2 cellular contexts compared by ENCODE assay signal in the genomic region with DNA sequence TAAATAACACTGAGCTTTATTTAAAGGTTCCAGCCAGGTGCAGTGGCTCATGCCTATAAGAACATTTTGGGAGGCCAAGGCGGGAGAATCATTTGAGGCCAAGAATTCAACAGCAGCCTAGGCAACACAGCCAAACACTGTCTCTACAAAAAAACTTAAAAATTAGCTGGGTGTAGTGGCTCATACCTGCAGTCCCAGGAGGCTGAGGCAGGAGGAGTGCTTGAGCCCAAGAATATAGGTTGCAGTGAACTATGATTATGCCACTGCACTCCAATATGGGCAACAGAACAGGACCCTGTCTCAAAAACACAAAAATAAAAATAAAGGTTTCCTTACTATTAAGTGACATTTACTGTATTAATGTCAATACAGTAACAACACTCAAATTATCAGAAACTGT.
TF ChIP-seq lines count a peak whose summit lies in the region.

No MANE protein-coding gene starts in this region.

TF ChIP-seq in A549, 52 proteins besides CTCF, POLR2A, EP300 and RAD21 (continued from another document):
- TF ChIP-seq, protein P1, sequence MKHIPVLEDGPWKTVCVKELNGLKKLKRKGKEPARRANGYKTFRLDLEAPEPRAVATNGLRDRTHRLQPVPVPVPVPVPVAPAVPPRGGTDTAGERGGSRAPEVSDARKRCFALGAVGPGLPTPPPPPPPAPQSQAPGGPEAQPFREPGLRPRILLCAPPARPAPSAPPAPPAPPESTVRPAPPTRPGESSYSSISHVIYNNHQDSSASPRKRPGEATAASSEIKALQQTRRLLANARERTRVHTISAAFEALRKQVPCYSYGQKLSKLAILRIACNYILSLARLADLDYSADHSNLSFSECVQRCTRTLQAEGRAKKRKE (CRISPR knock-in tag; IDR thresholded peaks at IDR 0.05; ENCODE audit: low read depth) = no peak
- TF ChIP-seq ZSCAN20 (CRISPR knock-in tag; IDR thresholded peaks at IDR 0.05) = no peak
- TF ChIP-seq, protein P2, sequence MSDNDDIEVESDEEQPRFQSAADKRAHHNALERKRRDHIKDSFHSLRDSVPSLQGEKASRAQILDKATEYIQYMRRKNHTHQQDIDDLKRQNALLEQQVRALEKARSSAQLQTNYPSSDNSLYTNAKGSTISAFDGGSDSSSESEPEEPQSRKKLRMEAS (IDR thresholded peaks at IDR 0.05) = no peak
- no peak for TF ChIP-seq NPAS2 (CRISPR knock-in tag; IDR thresholded peaks at IDR 0.05; ENCODE audit: borderline replicate concordance)
- TF ChIP-seq CEBPB (IDR thresholded peaks at IDR 0.05) = no peak
- TF ChIP-seq ZC3H11A (IDR thresholded peaks at IDR 0.05) = no peak
- no peak for TF ChIP-seq RCOR1 (IDR thresholded peaks at IDR 0.05; ENCODE audit: low read depth, low read length)
- no peak for TF ChIP-seq NFE2L2 (conservative IDR thresholded peaks at IDR 0.05; ENCODE audit: low read length)
- TF ChIP-seq RARB (CRISPR knock-in tag; IDR thresholded peaks at IDR 0.05) = no peak

TF ChIP-seq in SK-N-SH treated with all-trans-retinoic acid at 6 μM for 48 hours, 23 proteins besides CTCF, POLR2A, EP300 and RAD21 (continued from another document):
- TF ChIP-seq, protein P3, sequence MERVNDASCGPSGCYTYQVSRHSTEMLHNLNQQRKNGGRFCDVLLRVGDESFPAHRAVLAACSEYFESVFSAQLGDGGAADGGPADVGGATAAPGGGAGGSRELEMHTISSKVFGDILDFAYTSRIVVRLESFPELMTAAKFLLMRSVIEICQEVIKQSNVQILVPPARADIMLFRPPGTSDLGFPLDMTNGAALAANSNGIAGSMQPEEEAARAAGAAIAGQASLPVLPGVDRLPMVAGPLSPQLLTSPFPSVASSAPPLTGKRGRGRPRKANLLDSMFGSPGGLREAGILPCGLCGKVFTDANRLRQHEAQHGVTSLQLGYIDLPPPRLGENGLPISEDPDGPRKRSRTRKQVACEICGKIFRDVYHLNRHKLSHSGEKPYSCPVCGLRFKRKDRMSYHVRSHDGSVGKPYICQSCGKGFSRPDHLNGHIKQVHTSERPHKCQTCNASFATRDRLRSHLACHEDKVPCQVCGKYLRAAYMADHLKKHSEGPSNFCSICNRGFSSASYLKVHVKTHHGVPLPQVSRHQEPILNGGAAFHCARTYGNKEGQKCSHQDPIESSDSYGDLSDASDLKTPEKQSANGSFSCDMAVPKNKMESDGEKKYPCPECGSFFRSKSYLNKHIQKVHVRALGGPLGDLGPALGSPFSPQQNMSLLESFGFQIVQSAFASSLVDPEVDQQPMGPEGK (CRISPR knock-in tag; IDR thresholded peaks at IDR 0.05; ENCODE audit: borderline replicate concordance) = no peak
- TF ChIP-seq, protein P4, sequence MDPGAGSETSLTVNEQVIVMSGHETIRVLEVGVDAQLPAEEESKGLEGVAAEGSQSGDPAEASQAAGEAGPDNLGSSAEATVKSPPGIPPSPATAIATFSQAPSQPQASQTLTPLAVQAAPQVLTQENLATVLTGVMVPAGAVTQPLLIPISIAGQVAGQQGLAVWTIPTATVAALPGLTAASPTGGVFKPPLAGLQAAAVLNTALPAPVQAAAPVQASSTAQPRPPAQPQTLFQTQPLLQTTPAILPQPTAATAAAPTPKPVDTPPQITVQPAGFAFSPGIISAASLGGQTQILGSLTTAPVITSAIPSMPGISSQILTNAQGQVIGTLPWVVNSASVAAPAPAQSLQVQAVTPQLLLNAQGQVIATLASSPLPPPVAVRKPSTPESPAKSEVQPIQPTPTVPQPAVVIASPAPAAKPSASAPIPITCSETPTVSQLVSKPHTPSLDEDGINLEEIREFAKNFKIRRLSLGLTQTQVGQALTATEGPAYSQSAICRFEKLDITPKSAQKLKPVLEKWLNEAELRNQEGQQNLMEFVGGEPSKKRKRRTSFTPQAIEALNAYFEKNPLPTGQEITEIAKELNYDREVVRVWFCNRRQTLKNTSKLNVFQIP (CRISPR knock-in tag; IDR thresholded peaks at IDR 0.05; ENCODE audit: borderline replicate concordance, low read depth) = no peak
- TF ChIP-seq ZFP30 (CRISPR knock-in tag; IDR thresholded peaks at IDR 0.05) = no peak
